Comparison of ENCODE assay signal across 8 cellular contexts in genomic region chr2:88753833-88754584, GRCh38.
DNase-seq lines count a peak whose midpoint lies in the region; ATAC-seq and TF ChIP-seq lines count a peak whose summit lies in the region.

No MANE protein-coding gene starts in this region.

- no peaks in the 10 kb centered on the region for H3K9me3 ChIP-seq in effector memory CD4-positive, alpha-beta T cell (ENCODE audit: control insufficient read depth, low read length)
- H3K9me3 ChIP-seq in hepatocyte (ENCODE audit: low read depth): no peaks in the 10 kb centered on the region
- no peaks in the 10 kb centered on the region for H3K9me3 ChIP-seq in right cardiac atrium (ENCODE audit: control insufficient read depth, low read length)

- H3K27me3 ChIP-seq in effector memory CD4-positive, alpha-beta T cell (replicated peaks; ENCODE audit: control insufficient read depth, insufficient read depth, low read length, poor library complexity, severe bottlenecking): no peaks in the 10 kb centered on the region
- no peaks in the 10 kb centered on the region for H3K27me3 ChIP-seq in hepatocyte
- no peaks in the 10 kb centered on the region for H3K27me3 ChIP-seq in right cardiac atrium (ENCODE audit: control insufficient read depth, insufficient read depth)

- peaks cover 6% of the 10 kb centered on the region for H3K4me1 ChIP-seq in effector memory CD4-positive, alpha-beta T cell (ENCODE audit: control insufficient read depth, insufficient read depth, low read length, poor library complexity, severe bottlenecking)
- H3K4me1 ChIP-seq in hepatocyte (ENCODE audit: insufficient read depth): no peaks in the 10 kb centered on the region
- H3K4me1 ChIP-seq in right cardiac atrium (ENCODE audit: control insufficient read depth, insufficient read depth, low read length): no peaks in the 10 kb centered on the region

- intact Hi-C loops in right cardiac atrium (cut with DNase I): no loop called here

- no peaks in the 10 kb centered on the region for H4K20me1 ChIP-seq in hepatocyte (ENCODE audit: insufficient read depth, poor library complexity, severe bottlenecking)

- H3K27ac ChIP-seq in effector memory CD4-positive, alpha-beta T cell (ENCODE audit: insufficient read depth, low read length, poor library complexity, severe bottlenecking): peak overlapping the region; percentile 56
- H3K27ac ChIP-seq in hepatocyte: no peak overlapping the region
- no peak overlapping the region for H3K27ac ChIP-seq in right cardiac atrium (ENCODE audit: low read length)

- no peaks in the 10 kb centered on the region for H3K79me2 ChIP-seq in hepatocyte

- no peak overlapping the region for H3K4me2 ChIP-seq in hepatocyte

- no peak overlapping the region for H3K4me3 ChIP-seq in effector memory CD4-positive, alpha-beta T cell (ENCODE audit: insufficient read depth, low read depth, low read length, poor library complexity, severe bottlenecking)
- H3K4me3 ChIP-seq in hepatocyte: no peak overlapping the region
- H3K4me3 ChIP-seq in right cardiac atrium (ENCODE audit: low read length): no peak overlapping the region

- H3K36me3 ChIP-seq in effector memory CD4-positive, alpha-beta T cell (ENCODE audit: control insufficient read depth, insufficient read depth, low read length): peaks cover 5% of the 10 kb centered on the region
- no peaks in the 10 kb centered on the region for H3K36me3 ChIP-seq in hepatocyte (replicated peaks; ENCODE audit: insufficient read depth, low read depth)

- no peaks in the 10 kb centered on the region for H3K9me2 ChIP-seq in hepatocyte (replicated peaks; ENCODE audit: insufficient read depth)

- no peak for TF ChIP-seq CTCF in hepatocyte (IDR thresholded peaks at IDR 0.05; ENCODE audit: poor library complexity)

- DNase-seq in HT1080 (ENCODE audit: low read depth): peak; percentile 22
- no peak for DNase-seq in effector memory CD4-positive, alpha-beta T cell
- DNase-seq in SW480 (ENCODE audit: low spot score): no peak
- DNase-seq in hepatocyte (ENCODE audit: low spot score): no peak
- no peak for DNase-seq in right cardiac atrium
- DNase-seq in activated gamma-delta T cell treated with Interleukin-2 at 50 U/mL for 16 hours: no peak

- no peak overlapping the region for H2AFZ ChIP-seq in hepatocyte

- 95% methylated on average over 4 of the region's 4 CpGs for WGBS in hepatocyte (ENCODE audit: low lambda C conversion rate, missing lambda C conversion rate)
- WGBS in right cardiac atrium: 86% methylated on average over 4 of the region's 4 CpGs

- ATAC-seq in GM18498 (IDR thresholded peaks at IDR 0.05; ENCODE audit: unreplicated experiment) (peak; percentile 91), GM21515 (IDR thresholded peaks at IDR 0.05; ENCODE audit: unreplicated experiment) (peak; percentile 91), right cardiac atrium (no peak)

Comparison
In these comparisons a context has a peak if more than half of its experiments do, and no peak if none do; other contexts are left out.
1. ATAC-seq: peak in GM18498 (single experiment) and GM21515 (single experiment); none in right cardiac atrium (0 of 2).